ENCODE assay signal across 8 cellular contexts in genomic region chr7:107044347-107045194, GRCh38. TPM values are rescaled to one million over a fixed set of nuclear protein-coding genes. Genes with fewer than 3 reads are reported as not detected.
A peak's percentile ranks its signal among the peaks of the same experiment; 100 is the strongest.
DNase-seq lines count a peak whose midpoint lies in the region; ATAC-seq and TF ChIP-seq lines count a peak whose summit lies in the region.

TSS of gene PRKAR2B (plus strand) at chr7:107044705. CDS start at chr7:107044908, 203 bp downstream.

- peak within 1 kb of the TSS; percentile 47 for H3K4me3 ChIP-seq in Caco-2 (ENCODE audit: low read depth, low read length)

- no peak for TF ChIP-seq RAD21 in Ishikawa (IDR thresholded peaks at IDR 0.05; ENCODE audit: low read depth)

- no peaks in the 10 kb centered on the region for H3K36me3 ChIP-seq in Caco-2 (ENCODE audit: control insufficient read depth, insufficient read depth, low read length)

- H3K9me3 Mint-ChIP-seq in Caco-2 (ENCODE audit: unreplicated experiment), result no peaks in the 10 kb centered on the region
- H3K9me3 Mint-ChIP-seq in activated T-helper 2 cell treated with anti-CD3 and anti-CD28 coated beads, Interferon-gamma antibody, Interleukin-2, Interleukin-4, amounts not matched to agents 10 μg/mL and 5 μg/mL and 100 μg/mL, durations not matched to agents 14 hours and 24 hours and 36 hours, result no peaks in the 10 kb centered on the region
- no peaks in the 10 kb centered on the region for H3K9me3 Mint-ChIP-seq in natural killer cell

- H3K27ac Mint-ChIP-seq in Caco-2 (ENCODE audit: unreplicated experiment) (no peak within 1 kb of the TSS), natural killer cell (peak within 1 kb of the TSS; percentile 24 to 51)
- peak within 1 kb of the TSS; percentile 51 for H3K27ac Mint-ChIP-seq in activated T-helper 2 cell treated with anti-CD3 and anti-CD28 coated beads, Interferon-gamma antibody, Interleukin-2, Interleukin-4, amounts not matched to agents 10 μg/mL and 5 μg/mL and 100 μg/mL, durations not matched to agents 14 hours and 24 hours and 36 hours

- POLR2A ChIA-PET in Caco-2 (lab: Charles Lee), result no interaction called here

- no TSS peak for BruUV-seq in Caco-2 (replicated peaks; lab: Mats Ljungman, UMichigan)

- DNase-seq in Caco-2 (peak; percentile 55 to 75), RPMI8226 (peak; percentile 85), fibroblast of peridontal ligament (ENCODE audit: extremely low read depth) (peak; percentile 45), natural killer cell (peak; percentile 57)
- DNase-seq in activated T-helper 2 cell treated with anti-CD3 and anti-CD28 coated beads, Interferon-gamma antibody, Interleukin-2, Interleukin-4, amounts not matched to agents 10 μg/mL and 5 μg/mL and 100 μg/mL, durations not matched to agents 14 hours and 24 hours and 36 hours (ENCODE audit: low spot score), result peak; percentile 57
- DNase-seq in stimulated activated naive CD4-positive, alpha-beta T cell (lab: John Stamatoyannopoulos, UW), result peak; percentile 62 to 82 (median 70)

- peak; percentile 92 for ATAC-seq in GM21515 (IDR thresholded peaks at IDR 0.05; ENCODE audit: unreplicated experiment)
- peak; percentile 89 to 92 (median 91) for ATAC-seq in natural killer cell

- H3K36me3 Mint-ChIP-seq in Caco-2 (ENCODE audit: insufficient read depth, unreplicated experiment) (no peaks in the 10 kb centered on the region), natural killer cell (no peaks in the 10 kb centered on the region)
- H3K36me3 Mint-ChIP-seq in activated T-helper 2 cell treated with anti-CD3 and anti-CD28 coated beads, Interferon-gamma antibody, Interleukin-2, Interleukin-4, amounts not matched to agents 10 μg/mL and 5 μg/mL and 100 μg/mL, durations not matched to agents 14 hours and 24 hours and 36 hours (ENCODE audit: low read depth), result no peaks in the 10 kb centered on the region

- intact Hi-C loops in Caco-2 (cut with micrococcal nuclease; ENCODE audit: unreplicated experiment), result no loop called here
- intact Hi-C loops in activated T-helper 2 cell treated with anti-CD3 and anti-CD28 coated beads, Interferon-gamma antibody, Interleukin-2, Interleukin-4, amounts not matched to agents 10 μg/mL and 5 μg/mL and 100 μg/mL, durations not matched to agents 14 hours and 24 hours and 36 hours (cut with micrococcal nuclease), result loop anchor here (10.0 kb wide), 1 partner anchor 250 kb away; no protein-coding TSS in a partner anchor
- intact Hi-C loops in natural killer cell (cut with micrococcal nuclease), result no loop called here

- peaks cover 4% of the 10 kb centered on the region; the same call in 1 of the 2 replicates for H3K4me1 ChIP-seq in Caco-2

- TF ChIP-seq EP300 in Ishikawa (IDR thresholded peaks at IDR 0.05; ENCODE audit: borderline replicate concordance), result no peak

- H3K4me1 Mint-ChIP-seq in Caco-2 (ENCODE audit: low read depth, unreplicated experiment) (peaks cover 6% of the 10 kb centered on the region), natural killer cell (peaks cover 12% of the 10 kb centered on the region in 2 donors)
- H3K4me1 Mint-ChIP-seq in activated T-helper 2 cell treated with anti-CD3 and anti-CD28 coated beads, Interferon-gamma antibody, Interleukin-2, Interleukin-4, amounts not matched to agents 10 μg/mL and 5 μg/mL and 100 μg/mL, durations not matched to agents 14 hours and 24 hours and 36 hours (ENCODE audit: low read depth), result peaks cover 10% of the 10 kb centered on the region

- H3K27me3 Mint-ChIP-seq in Caco-2 (ENCODE audit: insufficient read depth, unreplicated experiment), result peaks cover 33% of the 10 kb centered on the region
- peaks cover 63% of the 10 kb centered on the region for H3K27me3 Mint-ChIP-seq in activated T-helper 2 cell treated with anti-CD3 and anti-CD28 coated beads, Interferon-gamma antibody, Interleukin-2, Interleukin-4, amounts not matched to agents 10 μg/mL and 5 μg/mL and 100 μg/mL, durations not matched to agents 14 hours and 24 hours and 36 hours (ENCODE audit: low read depth)
- H3K27me3 Mint-ChIP-seq in natural killer cell (ENCODE audit: low read depth in 2 of 2), result peaks cover 26 to 39% of the 10 kb centered on the region in 2 donors

- no peaks in the 10 kb centered on the region for H3K9me3 ChIP-seq in Caco-2

- CTCF ChIA-PET in Caco-2 (lab: Charles Lee), result no interaction called here

- H3K4me3 Mint-ChIP-seq in Caco-2 (ENCODE audit: unreplicated experiment) (peak within 1 kb of the TSS; percentile 70), natural killer cell (peak within 1 kb of the TSS; percentile 87)
- H3K4me3 Mint-ChIP-seq in activated T-helper 2 cell treated with anti-CD3 and anti-CD28 coated beads, Interferon-gamma antibody, Interleukin-2, Interleukin-4, amounts not matched to agents 10 μg/mL and 5 μg/mL and 100 μg/mL, durations not matched to agents 14 hours and 24 hours and 36 hours (ENCODE audit: low read depth), result peak within 1 kb of the TSS; percentile 86

- H3K27me3 ChIP-seq in Caco-2 (replicated peaks; ENCODE audit: control insufficient read depth, insufficient read depth, low read length), result peaks cover 2% of the 10 kb centered on the region

- TF ChIP-seq CTCF in Caco-2 (IDR thresholded peaks at IDR 0.05; ENCODE audit: insufficient read depth in 1 of 2, low read depth in 1 of 2, low read length in 1 of 2, severe bottlenecking in 1 of 2, unreplicated experiment in 1 of 2) (no peak), natural killer cell (IDR thresholded peaks at IDR 0.05) (no peak)

TF ChIP-seq in Ishikawa, 13 proteins besides CTCF, POLR2A, EP300 and RAD21:
- TF ChIP-seq TAF1 (IDR thresholded peaks at IDR 0.05; ENCODE audit: low read depth) (no peak), NFIC (IDR thresholded peaks at IDR 0.05) (no peak), EGR1 (IDR thresholded peaks at IDR 0.05) (no peak), TEAD4 (IDR thresholded peaks at IDR 0.05) (no peak), YY1 (IDR thresholded peaks at IDR 0.05; ENCODE audit: low read depth) (no peak), TCF12 (IDR thresholded peaks at IDR 0.05; ENCODE audit: low read depth) (no peak), USF1 (IDR thresholded peaks at IDR 0.05) (peak; percentile 94), REST (IDR thresholded peaks at IDR 0.05; ENCODE audit: low read depth) (no peak), CREB1 (IDR thresholded peaks at IDR 0.05; ENCODE audit: low read depth) (no peak), MAX (IDR thresholded peaks at IDR 0.05) (peak; percentile 42), ZBTB7A (IDR thresholded peaks at IDR 0.05; ENCODE audit: low read depth) (no peak; the same call in 1 of the 2 replicates), FOXM1 (IDR thresholded peaks at IDR 0.05; ENCODE audit: borderline replicate concordance, low read depth) (no peak), CEBPB (IDR thresholded peaks at IDR 0.05) (no peak)

RNA-seq across cellular contexts. Expression of gene PRKAR2B, which starts in this region (rescaled TPM):
- total RNA-seq in Caco-2 (2022) (0.07 and 0.12 TPM in 2 replicates), natural killer cell (10 to 100 TPM in 1 of 3 donors, 1 to 10 TPM in 2; 2.1 to 14.3 (median 4.0) TPM)
- 0.14 and 0.37 TPM in 2 replicates for total RNA-seq in activated T-helper 2 cell treated with anti-CD3 and anti-CD28 coated beads, Interferon-gamma antibody, Interleukin-2, Interleukin-4, amounts not matched to agents 10 μg/mL and 5 μg/mL and 100 μg/mL, durations not matched to agents 14 hours and 24 hours and 36 hours

Comparison
In these comparisons a context has a peak if more than half of its experiments do, and no peak if none do; other contexts are left out.
1. Peak in every context shown above with its lines: DNase-seq, ATAC-seq and H3K4me3 ChIP-seq.
2. Peak in DNase-seq and H3K4me3 ChIP-seq in Caco-2; RNA of the gene not detected or under 1 TPM.
3. Peak in DNase-seq in activated T-helper 2 cell treated with anti-CD3 and anti-CD28 coated beads, Interferon-gamma antibody, Interleukin-2, Interleukin-4, amounts not matched to agents 10 μg/mL and 5 μg/mL and 100 μg/mL, durations not matched to agents 14 hours and 24 hours and 36 hours; RNA of the gene not detected or under 1 TPM.